8 cellular contexts compared by ENCODE assay signal in genomic region chr15:23039151-23039916, GRCh38.
DNase-seq lines count a peak whose midpoint lies in the region; ATAC-seq and TF ChIP-seq lines count a peak whose summit lies in the region.

Gene TUBGCP5 (minus strand): TSS chr15:23039569. CDS start chr15:23039543, 26 bp downstream.

- ATAC-seq in GM18511 (IDR thresholded peaks at IDR 0.05; ENCODE audit: unreplicated experiment): peak; percentile 93
- ATAC-seq in HG03025 (IDR thresholded peaks at IDR 0.05; ENCODE audit: low FRiP score, unreplicated experiment): peak; percentile 93

- peak within 1 kb of the TSS; percentile 67 for H3K4me3 ChIP-seq in astrocyte of the cerebellum (ENCODE audit: low read depth, low read length)

- in situ Hi-C loops in astrocyte of the cerebellum (cut with HindIII; ENCODE audit: low sequenced_read_pairs): no loop called here

- TF ChIP-seq CTCF in astrocyte of the cerebellum (IDR thresholded peaks at IDR 0.05; ENCODE audit: low read depth, low read length, missing control alignments): peak; percentile 43

- DNase-seq in NCI-H2029 treated with DMSO at 0.1 percent for 48 hours (lab: John Stamatoyannopoulos, UW) (peak; percentile 61), T-helper 22 cell (ENCODE audit: low read depth) (peak; percentile 95), astrocyte of the cerebellum (ENCODE audit: low read depth) (peak; percentile 97), hippocampal formation (lab: John Stamatoyannopoulos, UW) (peak; percentile 86 to 87), retina (peak; percentile 95), cortex of kidney (lab: John Stamatoyannopoulos, UW) (no peak)
